35 cellular contexts compared by ENCODE assay signal in the genomic region with DNA sequence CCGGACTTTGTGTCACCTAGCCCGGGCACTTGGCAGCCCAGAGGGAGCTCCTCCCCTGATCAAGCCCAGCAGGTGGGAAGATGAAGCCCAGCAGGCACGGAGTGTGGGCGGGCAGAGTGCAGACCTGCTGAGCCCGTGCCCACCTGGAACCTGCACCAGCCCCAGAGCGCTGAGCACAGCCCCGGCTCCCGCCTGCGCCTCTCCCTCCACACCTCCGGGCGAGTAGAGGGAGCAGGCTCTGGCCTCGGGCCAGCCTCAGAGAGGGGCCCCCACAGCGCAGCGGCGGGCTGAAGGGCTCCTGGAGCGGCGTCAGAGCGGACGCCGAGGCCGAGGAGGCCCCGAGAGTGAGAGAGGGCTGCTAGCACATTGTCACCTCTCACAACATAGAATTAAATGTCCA.
"Had no signal": no experiment of that assay in that cellular context is flagged by ENCODE, and none has a peak within 500 bp of the region (broad histone marks: within the 10 kb centered on the region; RNA-seq: fewer than 3 reads in every experiment).

No MANE protein-coding gene starts in this region.

- DNase-seq: activated CD4-positive, alpha-beta memory T cell treated with anti-CD3 and anti-CD28 coated beads for 36 hours; activated CD4-positive, alpha-beta T cell treated with anti-CD3 and anti-CD28 coated beads for 4 hours; activated CD8-positive, alpha-beta memory T cell treated with anti-CD3 and anti-CD28 coated beads, Interleukin-2, amount 50 U/mL, for 4 hours; activated effector memory CD4-positive, alpha-beta T cell treated with anti-CD3 and anti-CD28 coated beads, Interleukin-2, amount 50 U/mL, for 16 hours; activated naive CD4-positive, alpha-beta T cell treated with anti-CD3 and anti-CD28 coated beads for 36 hours; activated naive CD8-positive, alpha-beta T cell treated with anti-CD3 and anti-CD28 coated beads for 36 hours; activated T-cell treated with anti-CD3 and anti-CD28 coated beads, Interleukin-2, amount 50 U/mL, for 1 hour; adrenal gland; aorta; body of pancreas; cerebellar nuclear complex; colonic mucosa; effector CD8-positive, alpha-beta T cell; esophagus squamous epithelium; foreskin melanocyte; heart right ventricle; kidney glomerular epithelial cell; mucosa of descending colon; ovary; sigmoid colon; stimulated activated CD4-positive, alpha-beta T cell treated with anti-CD3 and anti-CD28 coated beads, Interleukin-1b, Interleukin-23, amount 100 ng/mL, for 48 hours; stimulated activated CD4-positive, alpha-beta T cell treated with anti-CD3 and anti-CD28 coated beads, Interleukin-4, amount 100 ng/mL, for 4 hours; stimulated activated CD8-positive, alpha-beta memory T cell treated with anti-CD3 and anti-CD28 coated beads, Interleukin-4, amount 100 ng/mL, for 48 hours; stimulated activated naive CD8-positive, alpha-beta T cell treated with anti-CD3 and anti-CD28 coated beads, Interleukin-15, amount 100 ng/mL, for 72 hours; substantia nigra; thyroid gland had no signal

- H3K4me1 ChIP-seq: adrenal gland, body of pancreas, colonic mucosa, esophagus squamous epithelium, heart right ventricle, left lung, prostate gland, sigmoid colon, thyroid gland had no signal

- H3K4me3 ChIP-seq: adrenal gland, body of pancreas, cardiac muscle cell, colonic mucosa, esophagus squamous epithelium, heart right ventricle, left lung, mucosa of descending colon, ovary, prostate gland, sigmoid colon, smooth muscle cell, thyroid gland had no signal

- ATAC-seq: body of pancreas; heart right ventricle; left lung; mucosa of descending colon; stimulated activated memory B cell treated with anti-CD40 and anti-IgM and Interleukin-4, amounts not matched to agents 10 μg/mL and 1 μg/mL and 100 μg/mL, for 72 hours; stimulated activated naive CD8-positive, alpha-beta T cell treated with anti-CD3 and anti-CD28 coated beads, Interleukin-15, amount 100 ng/mL, for 72 hours had no signal

- H3K9me3 Mint-ChIP-seq: activated T-helper 1 cell treated with anti-CD3 and anti-CD28 coated beads, Interleukin-12 subunit alpha, Interleukin-12 subunit beta, Interleukin-2, Interleukin-4 antibody, amounts not matched to agents 30 ng/mL and 10 ng/mL and 1 ng/mL, durations not matched to agents 14 hours and 24 hours and 36 hours; stimulated activated memory B cell treated with anti-CD40 and anti-IgM and Interleukin-4, amounts not matched to agents 10 μg/mL and 1 μg/mL and 100 μg/mL, for 72 hours; stimulated activated naive CD8-positive, alpha-beta T cell treated with anti-CD3 and anti-CD28 coated beads, Interleukin-15, amount 100 ng/mL, for 72 hours had no signal

- H3K4me1 Mint-ChIP-seq: activated naive CD8-positive, alpha-beta T cell treated with anti-CD3 and anti-CD28 coated beads for 36 hours; stimulated activated memory B cell treated with anti-CD40 and anti-IgM and Interleukin-4, amounts not matched to agents 10 μg/mL and 1 μg/mL and 100 μg/mL, for 72 hours; stimulated activated naive CD8-positive, alpha-beta T cell treated with anti-CD3 and anti-CD28 coated beads, Interleukin-15, amount 100 ng/mL, for 72 hours had no signal

- H3K36me3 ChIP-seq: adrenal gland, cardiac muscle cell, colonic mucosa, esophagus squamous epithelium, heart right ventricle, left lung, ovary, prostate gland, sigmoid colon, thyroid gland had no signal

- H3K27me3 ChIP-seq: adrenal gland, body of pancreas, cardiac muscle cell, colonic mucosa, esophagus squamous epithelium, heart right ventricle, left lung, ovary, sigmoid colon, thyroid gland had no signal

- H3K27ac Mint-ChIP-seq: activated CD4-positive, alpha-beta memory T cell treated with anti-CD3 and anti-CD28 coated beads for 36 hours; activated naive CD4-positive, alpha-beta T cell treated with anti-CD3 and anti-CD28 coated beads for 36 hours; activated naive CD8-positive, alpha-beta T cell treated with anti-CD3 and anti-CD28 coated beads for 36 hours; activated T-helper 1 cell treated with anti-CD3 and anti-CD28 coated beads, Interleukin-12 subunit alpha, Interleukin-12 subunit beta, Interleukin-2, Interleukin-4 antibody, amounts not matched to agents 30 ng/mL and 10 ng/mL and 1 ng/mL, durations not matched to agents 14 hours and 24 hours and 36 hours; natural killer cell treated with Interleukin-12 subunit alpha and Interleukin-12 subunit beta and Interleukin-15 and Interleukin-18, amount 100 ng/mL, for 72 hours; stimulated activated memory B cell treated with anti-CD40 and anti-IgM and Interleukin-4, amounts not matched to agents 10 μg/mL and 1 μg/mL and 100 μg/mL, for 72 hours; stimulated activated naive CD8-positive, alpha-beta T cell treated with anti-CD3 and anti-CD28 coated beads, Interleukin-15, amount 100 ng/mL, for 72 hours had no signal

- H3K36me3 Mint-ChIP-seq: activated CD4-positive, alpha-beta memory T cell treated with anti-CD3 and anti-CD28 coated beads for 36 hours; activated naive CD8-positive, alpha-beta T cell treated with anti-CD3 and anti-CD28 coated beads for 36 hours; natural killer cell treated with Interleukin-12 subunit alpha and Interleukin-12 subunit beta and Interleukin-15 and Interleukin-18, amount 100 ng/mL, for 72 hours; stimulated activated memory B cell treated with anti-CD40 and anti-IgM and Interleukin-4, amounts not matched to agents 10 μg/mL and 1 μg/mL and 100 μg/mL, for 72 hours had no signal

- H3K27me3 Mint-ChIP-seq: activated CD4-positive, alpha-beta memory T cell treated with anti-CD3 and anti-CD28 coated beads for 36 hours; activated naive CD8-positive, alpha-beta T cell treated with anti-CD3 and anti-CD28 coated beads for 36 hours; natural killer cell treated with Interleukin-12 subunit alpha and Interleukin-12 subunit beta and Interleukin-15 and Interleukin-18, amount 100 ng/mL, for 72 hours; stimulated activated memory B cell treated with anti-CD40 and anti-IgM and Interleukin-4, amounts not matched to agents 10 μg/mL and 1 μg/mL and 100 μg/mL, for 72 hours; stimulated activated naive CD8-positive, alpha-beta T cell treated with anti-CD3 and anti-CD28 coated beads, Interleukin-15, amount 100 ng/mL, for 72 hours had no signal

- H3K4me3 Mint-ChIP-seq: activated CD4-positive, alpha-beta memory T cell treated with anti-CD3 and anti-CD28 coated beads for 36 hours; activated naive CD4-positive, alpha-beta T cell treated with anti-CD3 and anti-CD28 coated beads for 36 hours; activated naive CD8-positive, alpha-beta T cell treated with anti-CD3 and anti-CD28 coated beads for 36 hours; activated T-helper 1 cell treated with anti-CD3 and anti-CD28 coated beads, Interleukin-12 subunit alpha, Interleukin-12 subunit beta, Interleukin-2, Interleukin-4 antibody, amounts not matched to agents 30 ng/mL and 10 ng/mL and 1 ng/mL, durations not matched to agents 14 hours and 24 hours and 36 hours; natural killer cell treated with Interleukin-12 subunit alpha and Interleukin-12 subunit beta and Interleukin-15 and Interleukin-18, amount 100 ng/mL, for 72 hours; stimulated activated memory B cell treated with anti-CD40 and anti-IgM and Interleukin-4, amounts not matched to agents 10 μg/mL and 1 μg/mL and 100 μg/mL, for 72 hours; stimulated activated naive CD8-positive, alpha-beta T cell treated with anti-CD3 and anti-CD28 coated beads, Interleukin-15, amount 100 ng/mL, for 72 hours had no signal

- H3K27ac ChIP-seq: adrenal gland, body of pancreas, cardiac muscle cell, colonic mucosa, epithelial cell of prostate, esophagus squamous epithelium, heart right ventricle, left lung, ovary, prostate gland, sigmoid colon, thyroid gland, VCaP had no signal

- H3K9me3 ChIP-seq: adrenal gland, body of pancreas, colonic mucosa, mucosa of descending colon, ovary, prostate gland, sigmoid colon, thyroid gland had no signal

- H3K4me2 ChIP-seq: smooth muscle cell had no signal
